Comparison of ENCODE assay signal across 9 cellular contexts in genomic region chr6:157148391-157149323, GRCh38.
DNase-seq lines count a peak whose midpoint lies in the region; ATAC-seq, FAIRE-seq and TF ChIP-seq lines count a peak whose summit lies in the region.
"Had no signal": no experiment of that assay in that cellular context is flagged by ENCODE, and none has a peak within 500 bp of the region (broad histone marks: within the 10 kb centered on the region; RNA-seq: fewer than 3 reads in every experiment).

No MANE protein-coding gene starts in this region.

- TF ChIP-seq POLR2A in HepG2 (IDR thresholded peaks at IDR 0.05; ENCODE audit: insufficient read depth in 1 of 2, low read depth in 2 of 2, low read length in 2 of 2) = no peak

- peaks cover 17% of the 10 kb centered on the region for H3K4me1 Mint-ChIP-seq in activated CD4-positive, alpha-beta T cell treated with anti-CD3 and anti-CD28 coated beads, Interleukin-2, amount 10 ng/mL, durations not matched to agents 24 days and 14 days
- peaks cover 17% of the 10 kb centered on the region for H3K4me1 Mint-ChIP-seq in activated CD4-positive, alpha-beta T cell treated with anti-CD3 and anti-CD28 coated beads for 36 hours
- peaks cover 37% of the 10 kb centered on the region for H3K4me1 Mint-ChIP-seq in central memory CD8-positive, alpha-beta T cell

- peak overlapping the region; percentile 12 for H3K27ac Mint-ChIP-seq in activated CD4-positive, alpha-beta T cell treated with anti-CD3 and anti-CD28 coated beads, Interleukin-2, amount 10 ng/mL, durations not matched to agents 24 days and 14 days
- H3K27ac Mint-ChIP-seq in activated CD4-positive, alpha-beta T cell treated with anti-CD3 and anti-CD28 coated beads for 36 hours = no peak overlapping the region
- H3K27ac Mint-ChIP-seq in central memory CD8-positive, alpha-beta T cell (ENCODE audit: low read depth) = peak overlapping the region; percentile 83

- H3K27me3 Mint-ChIP-seq in activated CD4-positive, alpha-beta T cell treated with anti-CD3 and anti-CD28 coated beads, Interleukin-2, amount 10 ng/mL, durations not matched to agents 24 days and 14 days = no peaks in the 10 kb centered on the region
- H3K27me3 Mint-ChIP-seq in activated CD4-positive, alpha-beta T cell treated with anti-CD3 and anti-CD28 coated beads for 36 hours = no peaks in the 10 kb centered on the region
- H3K27me3 Mint-ChIP-seq in central memory CD8-positive, alpha-beta T cell = no peaks in the 10 kb centered on the region

- H3K27me3 ChIP-seq in HepG2 (ENCODE audit: control insufficient read depth in 1 of 2, insufficient read depth in 2 of 2, low read length in 2 of 2) (no peaks in the 10 kb centered on the region), upper lobe of right lung (no peaks in the 10 kb centered on the region)

- POLR2A ChIA-PET in activated CD4-positive, alpha-beta T cell treated with anti-CD3 and anti-CD28 coated beads for 36 hours (lab: Charles Lee) = no interaction called here
- POLR2A ChIA-PET in HepG2 (lab: Yijun Ruan, JAX) = no interaction called here

- peaks cover 4% of the 10 kb centered on the region; the same call in 1 of the 2 replicates for H4K20me1 ChIP-seq in HepG2 (ENCODE audit: insufficient read depth, low read length)

- TF ChIP-seq EP300 in HepG2 (IDR thresholded peaks at IDR 0.05; ENCODE audit: low read depth in 2 of 2, low read length in 2 of 2) (no peak), HepG2 (CRISPR knock-in tag; IDR thresholded peaks at IDR 0.05; ENCODE audit: borderline replicate concordance) (no peak)

- H2AFZ ChIP-seq in HepG2 (ENCODE audit: low read length) = no peak overlapping the region

- H3K36me3 ChIP-seq in HepG2 (replicated peaks in 1 of 2; ENCODE audit: control insufficient read depth in 1 of 2, insufficient read depth in 2 of 2, low read length in 2 of 2) = peaks cover 18 to 43% of the 10 kb centered on the region in 2 experiments
- peaks cover 19% of the 10 kb centered on the region for H3K36me3 ChIP-seq in upper lobe of right lung

- H3K4me2 ChIP-seq in HepG2 (ENCODE audit: low read depth, low read length) = no peak overlapping the region

- no peak for ATAC-seq in activated CD4-positive, alpha-beta T cell treated with anti-CD3 and anti-CD28 coated beads for 36 hours
- no peak for ATAC-seq in central memory CD8-positive, alpha-beta T cell (replicated peaks; ENCODE audit: extremely low read depth, poor library complexity, severe bottlenecking)
- ATAC-seq in HepG2 = no peak; the same call in 2 of the 3 replicates
- peak; percentile 12 for ATAC-seq in upper lobe of right lung
- no peak for ATAC-seq in HG02623 (IDR thresholded peaks at IDR 0.05; ENCODE audit: unreplicated experiment)
- no peak for ATAC-seq in GM19035 (IDR thresholded peaks at IDR 0.05; ENCODE audit: unreplicated experiment)

- no peak overlapping the region for H3K4me3 ChIP-seq in HepG2 (replicated peaks in 1 of 3; ENCODE audit: insufficient read depth in 1 of 3, low read depth in 2 of 3, low read length in 3 of 3)
- H3K4me3 ChIP-seq in upper lobe of right lung = no peak overlapping the region

- peaks cover 28% of the 10 kb centered on the region for H3K36me3 Mint-ChIP-seq in activated CD4-positive, alpha-beta T cell treated with anti-CD3 and anti-CD28 coated beads, Interleukin-2, amount 10 ng/mL, durations not matched to agents 24 days and 14 days (ENCODE audit: low read depth)
- peaks cover 11% of the 10 kb centered on the region for H3K36me3 Mint-ChIP-seq in activated CD4-positive, alpha-beta T cell treated with anti-CD3 and anti-CD28 coated beads for 36 hours (ENCODE audit: low read depth)
- H3K36me3 Mint-ChIP-seq in central memory CD8-positive, alpha-beta T cell (ENCODE audit: insufficient read depth) = peaks cover 23% of the 10 kb centered on the region

- H3K27ac ChIP-seq in HepG2 (ENCODE audit: extremely low read length, insufficient read depth, low read length) = no peak overlapping the region
- no peak overlapping the region for H3K27ac ChIP-seq in upper lobe of right lung

- no peaks in the 10 kb centered on the region for H3K9me3 ChIP-seq in HepG2 (ENCODE audit: low read length)
- H3K9me3 ChIP-seq in upper lobe of right lung = no peaks in the 10 kb centered on the region

- CTCF ChIA-PET in activated CD4-positive, alpha-beta T cell treated with anti-CD3 and anti-CD28 coated beads for 36 hours (lab: Charles Lee) = interaction anchor here (0.6 kb wide), 1 partner anchor 92 kb away, joined by 4 read pairs; no protein-coding TSS in a partner anchor
- CTCF ChIA-PET in HepG2 (lab: Yijun Ruan, JAX; ENCODE audit: low intra/inter-chr PET ratio, low total read pairs) = no interaction called here

- no peak overlapping the region for H3K4me3 Mint-ChIP-seq in activated CD4-positive, alpha-beta T cell treated with anti-CD3 and anti-CD28 coated beads, Interleukin-2, amount 10 ng/mL, durations not matched to agents 24 days and 14 days
- no peak overlapping the region for H3K4me3 Mint-ChIP-seq in activated CD4-positive, alpha-beta T cell treated with anti-CD3 and anti-CD28 coated beads for 36 hours
- H3K4me3 Mint-ChIP-seq in central memory CD8-positive, alpha-beta T cell = no peak overlapping the region

- TF ChIP-seq CTCF in HepG2 (CRISPR knock-in tag; IDR thresholded peaks at IDR 0.05) = no peak
- TF ChIP-seq CTCF in upper lobe of right lung (IDR thresholded peaks at IDR 0.05) = no peak

- no peak overlapping the region for H3K9ac ChIP-seq in HepG2 (ENCODE audit: insufficient read depth, low read depth, low read length)

- WGBS in HepG2 (ENCODE audit: low lambda C conversion rate) = 95% methylated on average over 22 of the region's 25 CpGs

- in situ Hi-C loops in HepG2 (cut with HindIII; ENCODE audit: extremely low pct_ligation_motif_present, low pct_unique_long_range_greater_than_20kb) = no loop called here

- H3K9me3 Mint-ChIP-seq in activated CD4-positive, alpha-beta T cell treated with anti-CD3 and anti-CD28 coated beads, Interleukin-2, amount 10 ng/mL, durations not matched to agents 24 days and 14 days = no peaks in the 10 kb centered on the region
- H3K9me3 Mint-ChIP-seq in activated CD4-positive, alpha-beta T cell treated with anti-CD3 and anti-CD28 coated beads for 36 hours (ENCODE audit: low read depth) = no peaks in the 10 kb centered on the region
- H3K9me3 Mint-ChIP-seq in central memory CD8-positive, alpha-beta T cell = no peaks in the 10 kb centered on the region

- no TSS peak for BruUV-seq in HepG2 (replicated peaks; lab: Mats Ljungman, UMichigan)

- TF ChIP-seq RAD21 in HepG2 (CRISPR knock-in tag; IDR thresholded peaks at IDR 0.05) = no peak

- FAIRE-seq in HepG2 (lab: Jason Lieb, UNC) = no peak
- FAIRE-seq: A204.1 had no signal

- intact Hi-C loops in activated CD4-positive, alpha-beta T cell treated with anti-CD3 and anti-CD28 coated beads, Interleukin-2, amount 10 ng/mL, durations not matched to agents 24 days and 14 days (cut with micrococcal nuclease) = no loop called here
- intact Hi-C loops in activated CD4-positive, alpha-beta T cell treated with anti-CD3 and anti-CD28 coated beads for 36 hours (cut with DNase I, micrococcal nuclease) = no loop called here
- intact Hi-C loops in HepG2 (cut with micrococcal nuclease; ENCODE audit: unreplicated experiment) (no loop called here), upper lobe of right lung (cut with DNase I) (no loop called here)

- H3K79me2 ChIP-seq in HepG2 (ENCODE audit: insufficient read depth, low read length) = no peaks in the 10 kb centered on the region

- DNase-seq in activated CD4-positive, alpha-beta T cell treated with anti-CD3 and anti-CD28 coated beads, Interleukin-2, amount 10 ng/mL, durations not matched to agents 24 days and 14 days = no peak
- DNase-seq in activated CD4-positive, alpha-beta T cell treated with anti-CD3 and anti-CD28 coated beads for 36 hours = no peak
- DNase-seq in central memory CD8-positive, alpha-beta T cell (ENCODE audit: low spot score in 2 of 2) = no peak
- DNase-seq in HepG2 (ENCODE audit: low spot score) (no peak), upper lobe of right lung (no peak), COR-L47 (lab: John Stamatoyannopoulos, UW) (no peak)

- H3K4me1 ChIP-seq in HepG2 (ENCODE audit: insufficient read depth, low read length) (no peaks in the 10 kb centered on the region), upper lobe of right lung (peaks cover 31% of the 10 kb centered on the region)

TF ChIP-seq in HepG2, 621 proteins besides CTCF, POLR2A, EP300 and RAD21 (continues in another document):
- 0 out of 2 replicates have a peak, but pooled peaks have one; percentile 37 for TF ChIP-seq NRL (CRISPR knock-in tag; IDR thresholded peaks at IDR 0.05; ENCODE audit: borderline replicate concordance)
- TF ChIP-seq, protein P1, sequence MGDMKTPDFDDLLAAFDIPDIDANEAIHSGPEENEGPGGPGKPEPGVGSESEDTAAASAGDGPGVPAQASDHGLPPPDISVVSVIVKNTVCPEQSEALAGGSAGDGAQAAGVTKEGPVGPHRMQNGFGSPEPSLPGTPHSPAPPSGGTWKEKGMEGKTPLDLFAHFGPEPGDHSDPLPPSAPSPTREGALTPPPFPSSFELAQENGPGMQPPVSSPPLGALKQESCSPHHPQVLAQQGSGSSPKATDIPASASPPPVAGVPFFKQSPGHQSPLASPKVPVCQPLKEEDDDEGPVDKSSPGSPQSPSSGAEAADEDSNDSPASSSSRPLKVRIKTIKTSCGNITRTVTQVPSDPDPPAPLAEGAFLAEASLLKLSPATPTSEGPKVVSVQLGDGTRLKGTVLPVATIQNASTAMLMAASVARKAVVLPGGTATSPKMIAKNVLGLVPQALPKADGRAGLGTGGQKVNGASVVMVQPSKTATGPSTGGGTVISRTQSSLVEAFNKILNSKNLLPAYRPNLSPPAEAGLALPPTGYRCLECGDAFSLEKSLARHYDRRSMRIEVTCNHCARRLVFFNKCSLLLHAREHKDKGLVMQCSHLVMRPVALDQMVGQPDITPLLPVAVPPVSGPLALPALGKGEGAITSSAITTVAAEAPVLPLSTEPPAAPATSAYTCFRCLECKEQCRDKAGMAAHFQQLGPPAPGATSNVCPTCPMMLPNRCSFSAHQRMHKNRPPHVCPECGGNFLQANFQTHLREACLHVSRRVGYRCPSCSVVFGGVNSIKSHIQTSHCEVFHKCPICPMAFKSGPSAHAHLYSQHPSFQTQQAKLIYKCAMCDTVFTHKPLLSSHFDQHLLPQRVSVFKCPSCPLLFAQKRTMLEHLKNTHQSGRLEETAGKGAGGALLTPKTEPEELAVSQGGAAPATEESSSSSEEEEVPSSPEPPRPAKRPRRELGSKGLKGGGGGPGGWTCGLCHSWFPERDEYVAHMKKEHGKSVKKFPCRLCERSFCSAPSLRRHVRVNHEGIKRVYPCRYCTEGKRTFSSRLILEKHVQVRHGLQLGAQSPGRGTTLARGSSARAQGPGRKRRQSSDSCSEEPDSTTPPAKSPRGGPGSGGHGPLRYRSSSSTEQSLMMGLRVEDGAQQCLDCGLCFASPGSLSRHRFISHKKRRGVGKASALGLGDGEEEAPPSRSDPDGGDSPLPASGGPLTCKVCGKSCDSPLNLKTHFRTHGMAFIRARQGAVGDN (CRISPR knock-in tag; IDR thresholded peaks at IDR 0.05) = peak; percentile 21; the same call in 1 of the 2 replicates
- TF ChIP-seq RBM22 (optimal IDR thresholded peaks at IDR 0.05; ENCODE audit: low read length) = peak; percentile 15
- TF ChIP-seq JUND (CRISPR knock-in tag; IDR thresholded peaks at IDR 0.05) = no peak
- TF ChIP-seq ZNF768 (CRISPR knock-in tag; IDR thresholded peaks at IDR 0.05) = peak; percentile 31; the same call in 1 of the 2 replicates
